ENCODE assay signal across 1 cellular context in the genomic region with DNA sequence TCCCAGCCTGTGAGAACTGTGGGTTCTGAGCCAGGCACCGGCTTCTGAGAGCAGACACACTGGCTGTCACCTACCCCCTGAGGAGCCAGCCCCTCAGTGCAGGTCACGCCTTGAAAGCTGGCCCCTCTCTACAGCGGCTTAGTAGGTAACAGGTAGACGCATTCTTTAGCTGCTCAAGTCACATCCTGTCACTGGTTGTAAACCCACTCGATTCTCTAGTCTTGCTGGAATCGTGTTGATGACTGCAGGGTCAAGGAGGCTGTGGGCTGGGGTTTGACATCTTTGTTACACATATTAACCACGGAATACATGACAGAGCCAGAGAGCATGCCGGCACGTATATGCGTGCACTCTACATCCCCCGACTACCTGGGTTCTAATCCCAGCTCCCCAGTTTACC.
TF ChIP-seq lines count a peak whose summit lies in the region.

No MANE protein-coding gene starts in this region.

TF ChIP-seq in GM12878, 131 proteins besides CTCF, POLR2A, EP300 and RAD21:
- TF ChIP-seq ZNF622 (IDR thresholded peaks at IDR 0.05) (no peak), NBN (IDR thresholded peaks at IDR 0.05) (no peak), MEF2B (IDR thresholded peaks at IDR 0.05; ENCODE audit: partially characterized antibody, poor library complexity, severe bottlenecking) (no peak)
